19 cellular contexts compared by ENCODE assay signal in the genomic region with DNA sequence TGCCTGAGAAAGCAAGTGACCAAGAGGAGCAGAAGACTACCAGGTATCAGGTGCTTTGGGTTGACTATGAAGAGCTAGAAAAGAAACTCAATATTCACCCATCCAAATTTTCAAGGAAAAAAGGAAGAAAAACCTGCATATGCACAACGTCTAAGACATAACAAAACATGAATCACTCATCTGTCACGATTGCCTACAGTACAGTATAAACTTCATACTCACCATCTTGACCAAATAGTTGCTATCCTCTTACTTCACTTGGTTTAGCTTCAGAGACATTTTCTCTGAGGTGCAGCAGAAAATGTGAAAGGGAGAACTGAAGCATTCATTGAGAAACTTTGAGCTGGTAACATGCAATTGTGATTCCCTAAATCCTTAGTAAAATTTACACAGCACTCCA.
DNase-seq lines count a peak whose midpoint lies in the region; ATAC-seq and TF ChIP-seq lines count a peak whose summit lies in the region.
"Had no signal": no experiment of that assay in that cellular context is flagged by ENCODE, and none has a peak within 500 bp of the region (broad histone marks: within the 10 kb centered on the region; RNA-seq: fewer than 3 reads in every experiment).

No MANE protein-coding gene starts in this region.

- H3K36me3 Mint-ChIP-seq in nephron (ENCODE audit: low read depth) = no peaks in the 10 kb centered on the region
- H3K36me3 Mint-ChIP-seq: CD14-positive monocyte; CD8-positive, alpha-beta memory T cell had no signal

- TF ChIP-seq CTCF in RWPE2 (IDR thresholded peaks at IDR 0.05; ENCODE audit: poor library complexity, severe bottlenecking) (no peak), epithelial cell of esophagus (IDR thresholded peaks at IDR 0.05; ENCODE audit: insufficient read depth, low read depth, low read length, missing control alignments) (no peak), nephron (IDR thresholded peaks at IDR 0.05; ENCODE audit: unreplicated experiment in 3 of 3) (no peak), suprapubic skin (IDR thresholded peaks at IDR 0.05) (no peak)

- H3K27ac Mint-ChIP-seq in nephron = peak overlapping the region in 2 of 3 experiments; percentile 13 to 17
- H3K27ac Mint-ChIP-seq: CD14-positive monocyte; CD4-positive, alpha-beta T cell; CD8-positive, alpha-beta memory T cell; HFFc6 had no signal

- H3K36me3 ChIP-seq in RWPE2 (ENCODE audit: low read depth) = no peaks in the 10 kb centered on the region
- no peaks in the 10 kb centered on the region for H3K36me3 ChIP-seq in suprapubic skin
- H3K36me3 ChIP-seq: BE2C; BLaER1 treated with 17β-estradiol and CSF1 and Interleukin-3, amounts not matched to agents 10 nM and 100 nM; HAP-1 had no signal

- H3K27ac ChIP-seq in RWPE2 (ENCODE audit: poor library complexity, severe bottlenecking) (no peak overlapping the region), suprapubic skin (no peak overlapping the region)
- H3K27ac ChIP-seq: BLaER1 treated with 17β-estradiol and CSF1 and Interleukin-3, amounts not matched to agents 10 nM and 100 nM; GM23248 had no signal

- H3K27me3 Mint-ChIP-seq in nephron (ENCODE audit: low read depth) = no peaks in the 10 kb centered on the region
- H3K27me3 Mint-ChIP-seq: CD4-positive, alpha-beta T cell had no signal

- H3K4me3 ChIP-seq in RWPE2 (ENCODE audit: severe bottlenecking) (no peak overlapping the region), epithelial cell of esophagus (ENCODE audit: low read length) (no peak overlapping the region), suprapubic skin (no peak overlapping the region)
- H3K4me3 ChIP-seq: BLaER1 treated with 17β-estradiol and CSF1 and Interleukin-3, amounts not matched to agents 10 nM and 100 nM; GM12878; GM23248; HAP-1 had no signal

- peak; percentile 36; the same call in 1 of the 3 replicates for ATAC-seq in RWPE2 (ENCODE audit: low read depth)
- no peak for ATAC-seq in HG03196 (IDR thresholded peaks at IDR 0.05; ENCODE audit: unreplicated experiment)
- ATAC-seq: GM12878 had no signal

- no peak for TF ChIP-seq EP300 in suprapubic skin (IDR thresholded peaks at IDR 0.05)

- H3K4me3 Mint-ChIP-seq in nephron = no peak overlapping the region
- H3K4me3 Mint-ChIP-seq: CD14-positive monocyte; CD4-positive, alpha-beta T cell; CD8-positive, alpha-beta memory T cell; HFFc6 had no signal

- H3K4me1 ChIP-seq in RWPE2 (ENCODE audit: insufficient read depth, poor library complexity, severe bottlenecking) (peaks cover 1% of the 10 kb centered on the region), suprapubic skin (peaks cover 2% of the 10 kb centered on the region)
- H3K4me1 ChIP-seq: BE2C had no signal

- H3K9me3 ChIP-seq in RWPE2 (ENCODE audit: severe bottlenecking) (no peaks in the 10 kb centered on the region), suprapubic skin (no peaks in the 10 kb centered on the region)
- H3K9me3 ChIP-seq: BE2C; BLaER1 treated with 17β-estradiol and CSF1 and Interleukin-3, amounts not matched to agents 10 nM and 100 nM; HAP-1 had no signal

- WGBS in suprapubic skin = 91% methylated on average over 2 of the region's 2 CpGs

- TF ChIP-seq POLR2A in suprapubic skin (IDR thresholded peaks at IDR 0.05) = no peak

- no peaks in the 10 kb centered on the region for H3K27me3 ChIP-seq in RWPE2 (ENCODE audit: insufficient read depth, poor library complexity, severe bottlenecking)
- H3K27me3 ChIP-seq in suprapubic skin = no peaks in the 10 kb centered on the region
- H3K27me3 ChIP-seq: BE2C; BLaER1 treated with 17β-estradiol and CSF1 and Interleukin-3, amounts not matched to agents 10 nM and 100 nM had no signal

- H3K9me3 Mint-ChIP-seq in nephron = no peaks in the 10 kb centered on the region

- DNase-seq in RWPE2 (ENCODE audit: low spot score) (no peak), epithelial cell of esophagus (ENCODE audit: low read depth) (peak; percentile 57), NCI-H2081 (lab: John Stamatoyannopoulos, UW) (no peak), suprapubic skin (ENCODE audit: low spot score in 2 of 2) (no peak)
- DNase-seq: BE2C; CD4-positive, alpha-beta T cell; CD8-positive, alpha-beta memory T cell; DMS 273 treated with DMSO at 0.1 percent for 48 hours; DMS79; EL; GDM1; GM23248; HFFc6 had no signal

- peaks cover 42% of the 10 kb centered on the region for H3K4me1 Mint-ChIP-seq in nephron
- H3K4me1 Mint-ChIP-seq: CD14-positive monocyte; CD8-positive, alpha-beta memory T cell had no signal
